Comparison of ENCODE assay signal across 22 cellular contexts in the genomic region with DNA sequence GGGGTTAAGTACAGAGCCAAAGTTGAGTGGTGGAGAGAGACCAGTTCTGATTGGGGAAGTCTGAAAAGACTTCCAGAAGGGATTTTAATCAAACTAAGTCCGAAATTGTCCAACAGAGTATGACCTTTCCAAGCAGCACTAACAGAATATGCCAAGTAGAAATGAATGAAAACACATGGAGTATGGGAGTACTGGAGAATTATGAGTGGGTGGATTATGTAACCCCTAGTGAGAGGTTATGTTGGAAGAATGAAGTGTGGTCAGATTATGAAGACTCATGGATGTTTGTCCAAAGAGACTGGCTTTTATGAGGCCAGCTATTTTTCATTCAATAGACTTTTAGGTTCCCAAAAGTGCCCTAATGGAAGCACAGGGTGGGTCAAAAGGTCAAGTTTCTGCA.
DNase-seq lines count a peak whose midpoint lies in the region; ATAC-seq and TF ChIP-seq lines count a peak whose summit lies in the region.
"Had no signal": no experiment of that assay in that cellular context is flagged by ENCODE, and none has a peak within 500 bp of the region (broad histone marks: within the 10 kb centered on the region; RNA-seq: fewer than 3 reads in every experiment).

No MANE protein-coding gene starts in this region.

- in situ Hi-C loops in GM23248 (cut with MboI): no loop called here
- in situ Hi-C loops in HAP-1 (cut with MboI; ENCODE audit: low sequenced_read_pairs): loop anchor here (25.0 kb wide), 1 partner anchor 102 kb away; the partner anchor contains the start of gene PLEKHA5

- H3K4me1 ChIP-seq in GM23248 (ENCODE audit: insufficient read depth): peaks cover 29% of the 10 kb centered on the region
- H3K4me1 ChIP-seq in fibroblast of lung (ENCODE audit: control insufficient read depth, extremely low read depth, insufficient read depth, low read length): peaks cover 3% of the 10 kb centered on the region
- peaks cover 0 to 8% of the 10 kb centered on the region in 2 donors for H3K4me1 ChIP-seq in left lung
- no peaks in the 10 kb centered on the region for H3K4me1 ChIP-seq in spleen
- peaks cover 20% of the 10 kb centered on the region for H3K4me1 ChIP-seq in HAP-1
- H3K4me1 ChIP-seq: ascending aorta had no signal

- peak overlapping the region; percentile 49 for H3K4me2 ChIP-seq in GM23248 (ENCODE audit: unreplicated experiment)
- H3K4me2 ChIP-seq in fibroblast of lung (ENCODE audit: extremely low read depth, insufficient read depth, low read length): no peak overlapping the region

- TF ChIP-seq POLR2A in spleen (IDR thresholded peaks at IDR 0.05): no peak

- no peak overlapping the region for H2AFZ ChIP-seq in GM23248
- no peak overlapping the region for H2AFZ ChIP-seq in fibroblast of lung (ENCODE audit: low read length)

- H3K9me3 ChIP-seq in GM23248 (ENCODE audit: low read depth) (no peaks in the 10 kb centered on the region), fibroblast of lung (ENCODE audit: control insufficient read depth, insufficient read depth, low read depth, low read length) (no peaks in the 10 kb centered on the region), left lung (peaks cover 0 to 11% of the 10 kb centered on the region in 2 donors), spleen (peaks cover 0 to 22% (median 13%) of the 10 kb centered on the region in 8 donors), HAP-1 (peaks cover 30% of the 10 kb centered on the region)
- H3K9me3 ChIP-seq: ascending aorta had no signal

- 0 to 8% methylated on average over 1 of the region's 1 CpG for WGBS in GM23248 (ENCODE audit: low coverage in 1 of 2, low lambda C conversion rate in 2 of 2, missing lambda C conversion rate in 2 of 2), 2 experiments
- 51 to 76% (median 59%) methylated on average over 1 of the region's 1 CpG for WGBS in spleen, 5 donors

- no peaks in the 10 kb centered on the region for H4K20me1 ChIP-seq in GM23248 (ENCODE audit: insufficient read depth)
- no peaks in the 10 kb centered on the region for H4K20me1 ChIP-seq in fibroblast of lung (ENCODE audit: control insufficient read depth, extremely low read depth, insufficient read depth, low read length)

- H3K4me3 ChIP-seq in GM23248 (no peak overlapping the region), fibroblast of lung (replicated peaks in 1 of 4; ENCODE audit: control extremely low read depth in 1 of 4, insufficient read depth in 1 of 4, low read depth in 3 of 4, low read length in 4 of 4) (no peak overlapping the region), left lung (no peak overlapping the region), spleen (no peak overlapping the region), HAP-1 (no peak overlapping the region)
- H3K4me3 ChIP-seq: ascending aorta, coronary artery, K562, tibial nerve had no signal

- peaks cover 21% of the 10 kb centered on the region; the same call in 1 of the 2 replicates for H3F3A ChIP-seq in GM23248 (ENCODE audit: insufficient read depth)

- H3K36me3 ChIP-seq in GM23248 (ENCODE audit: low read depth) (no peaks in the 10 kb centered on the region), fibroblast of lung (ENCODE audit: control insufficient read depth, insufficient read depth, low read length) (no peaks in the 10 kb centered on the region), left lung (no peaks in the 10 kb centered on the region), spleen (no peaks in the 10 kb centered on the region), HAP-1 (replicated peaks) (no peaks in the 10 kb centered on the region; the same call in 1 of the 2 replicates)
- H3K36me3 ChIP-seq: ascending aorta, tibial nerve had no signal

- no peaks in the 10 kb centered on the region for H3K9me2 ChIP-seq in GM23248 (ENCODE audit: insufficient read depth)

- intact Hi-C loops in left lung (cut with DNase I): no loop called here
- intact Hi-C loops in spleen (cut with DNase I; ENCODE audit: low total_unique reads): no loop called here

- TF ChIP-seq CTCF in fibroblast of lung (conservative IDR thresholded peaks at IDR 0.05 in 1 of 2, IDR thresholded peaks at IDR 0.05 in 1 of 2; ENCODE audit: low read depth in 1 of 2, low read length in 2 of 2) (no peak), left lung (IDR thresholded peaks at IDR 0.05) (no peak), spleen (IDR thresholded peaks at IDR 0.05 in 8 of 11, conservative IDR thresholded peaks at IDR 0.05 in 3 of 11) (no peak)

- no peaks in the 10 kb centered on the region for H3K79me2 ChIP-seq in GM23248 (ENCODE audit: insufficient read depth)
- H3K79me2 ChIP-seq in fibroblast of lung (ENCODE audit: control insufficient read depth, insufficient read depth, low read length): no peaks in the 10 kb centered on the region

- ATAC-seq in left lung (peak; percentile 55), GM21717 (IDR thresholded peaks at IDR 0.05; ENCODE audit: unreplicated experiment) (no peak)
- ATAC-seq: K562 had no signal

- H3K9ac ChIP-seq in GM23248 (no peak overlapping the region), fibroblast of lung (ENCODE audit: insufficient read depth, low read length) (no peak overlapping the region)

- no peaks in the 10 kb centered on the region for H3K27me3 ChIP-seq in GM23248 (replicated peaks; ENCODE audit: insufficient read depth)
- H3K27me3 ChIP-seq in fibroblast of lung (ENCODE audit: control insufficient read depth, insufficient read depth, low read length): no peaks in the 10 kb centered on the region
- H3K27me3 ChIP-seq in left lung: no peaks in the 10 kb centered on the region
- no peaks in the 10 kb centered on the region for H3K27me3 ChIP-seq in spleen (replicated peaks in 1 of 7)
- no peaks in the 10 kb centered on the region for H3K27me3 ChIP-seq in HAP-1 (ENCODE audit: low read depth)
- H3K27me3 ChIP-seq: ascending aorta, tibial nerve had no signal

- H3K27ac ChIP-seq in GM23248: peak overlapping the region; percentile 11; the same call in 1 of the 2 replicates
- H3K27ac ChIP-seq in fibroblast of lung (ENCODE audit: insufficient read depth, low read length): no peak overlapping the region
- no peak overlapping the region for H3K27ac ChIP-seq in left lung
- H3K27ac ChIP-seq in spleen: no peak overlapping the region
- H3K27ac ChIP-seq: ascending aorta, coronary artery, epithelial cell of prostate, tibial nerve had no signal

- DNase-seq in AG08395 (ENCODE audit: low spot score) (peak; percentile 52), GM23248 (peak; percentile 82), fibroblast of lung (ENCODE audit: low read depth in 2 of 2) (peak; percentile 54 to 87), left lung (no peak), globus pallidus (ENCODE audit: low spot score) (no peak), spleen (no peak), HAP-1 (ENCODE audit: low spot score in 2 of 2) (no peak)
- DNase-seq: ACHN; activated CD4-positive, alpha-beta T cell treated with anti-CD3 and anti-CD28 coated beads, Interleukin-2, amount 50 U/mL, for 4 hours; activated naive CD4-positive, alpha-beta T cell treated with Interleukin-2 at 50 U/mL for 16 hours; H9; hypothalamus; kidney; NCI-H2029 treated with DMSO at 0.1 percent for 48 hours; retina; stimulated activated naive CD4-positive, alpha-beta T cell treated with Interleukin-2 at 50 U/mL for 16 hours had no signal

Comparison
In these comparisons a context has a peak if more than half of its experiments do, and no peak if none do; other contexts are left out.
1. DNase-seq: peak in AG08395 (single experiment), GM23248 (single experiment) and fibroblast of lung (2 of 2); none in left lung (0 of 2), globus pallidus (single experiment), spleen (single experiment) and HAP-1 (0 of 2).